In genomic region chr6:109297719-109298118, GRCh38 we compare ENCODE assay signal across 30 cellular contexts.
DNase-seq lines count a peak whose midpoint lies in the region; ATAC-seq, FAIRE-seq and TF ChIP-seq lines count a peak whose summit lies in the region.
"Had no signal": no experiment of that assay in that cellular context is flagged by ENCODE, and none has a peak within 500 bp of the region (broad histone marks: within the 10 kb centered on the region; RNA-seq: fewer than 3 reads in every experiment).

No MANE protein-coding gene starts in this region.

- no peak overlapping the region; the same call in 1 of the 2 replicates for H3K23ac ChIP-seq in IMR-90 (ENCODE audit: low read depth, low read length)
- H3K23ac ChIP-seq in H1 (ENCODE audit: insufficient read length): no peak overlapping the region

- no peaks in the 10 kb centered on the region for H3K27me3 ChIP-seq in BLaER1
- peaks cover 32% of the 10 kb centered on the region for H3K27me3 ChIP-seq in IMR-90 (ENCODE audit: control insufficient read depth, insufficient read depth, low read length)
- 0 out of 7 replicates have a peak, but pooled peaks cover 0 to 3% (median 0%) of the 10 kb centered on the region in 4 experiments for H3K27me3 ChIP-seq in H1 (replicated peaks in 1 of 4; ENCODE audit: control insufficient read depth in 3 of 4, extremely low read depth in 1 of 4, insufficient read depth in 3 of 4, low read length in 3 of 4)
- H3K27me3 ChIP-seq in osteoblast (ENCODE audit: insufficient read depth, low read length): peaks cover 17% of the 10 kb centered on the region
- no peaks in the 10 kb centered on the region for H3K27me3 ChIP-seq in A673 (replicated peaks; ENCODE audit: insufficient read depth, low read depth, low read length, poor library complexity)
- H3K27me3 ChIP-seq in CD4-positive, alpha-beta memory T cell (ENCODE audit: insufficient read depth, low read length): no peaks in the 10 kb centered on the region
- H3K27me3 ChIP-seq: dorsolateral prefrontal cortex, testis had no signal

- no peak overlapping the region for H3K4ac ChIP-seq in IMR-90 (ENCODE audit: low read depth, low read length)
- H3K4ac ChIP-seq in H1 (replicated peaks; ENCODE audit: insufficient read length, low read depth, low read length): no peak overlapping the region

- no peaks in the 10 kb centered on the region for H3K79me1 ChIP-seq in IMR-90 (ENCODE audit: low read depth in 1 of 2, low read length in 2 of 2)
- no peaks in the 10 kb centered on the region for H3K79me1 ChIP-seq in H1 (ENCODE audit: low read depth, low read length)

- H2BK120ac ChIP-seq in IMR-90 (ENCODE audit: low read depth, low read length) (no peak overlapping the region), H1 (replicated peaks; ENCODE audit: low read depth, low read length) (no peak overlapping the region)

- TF ChIP-seq CTCF in IMR-90 (conservative IDR thresholded peaks at IDR 0.05; ENCODE audit: low read depth, low read length) (no peak), H1 (IDR thresholded peaks at IDR 0.05; ENCODE audit: control extremely low read depth in 1 of 3, insufficient read depth in 1 of 3, low read depth in 1 of 3, low read length in 3 of 3) (no peak), osteoblast (IDR thresholded peaks at IDR 0.05; ENCODE audit: extremely low read depth, low read depth, low read length) (no peak), A673 (conservative IDR thresholded peaks at IDR 0.05; ENCODE audit: low read depth, low read length) (no peak)

- POLR2A ChIA-PET in IMR-90 (lab: Charles Lee; ENCODE audit: unreplicated experiment): no interaction called here
- POLR2A ChIA-PET in H1 (lab: Charles Lee; ENCODE audit: partially characterized antibody): no interaction called here
- POLR2A ChIA-PET in A673 (lab: Charles Lee; ENCODE audit: low non-redundant PET): no interaction called here
- POLR2A ChIA-PET in CD4-positive, alpha-beta memory T cell (lab: Charles Lee; ENCODE audit: partially characterized antibody): no interaction called here

- H3K4me1 Mint-ChIP-seq in activated CD8-positive, alpha-beta memory T cell treated with anti-CD3 and anti-CD28 coated beads, Interleukin-2, amount 10 ng/mL, durations not matched to agents 7 days and 5 days: no peaks in the 10 kb centered on the region
- peaks cover 0 to 3% (median under 1%) of the 10 kb centered on the region in 4 donors for H3K4me1 Mint-ChIP-seq in CD4-positive, alpha-beta memory T cell
- H3K4me1 Mint-ChIP-seq in activated naive CD8-positive, alpha-beta T cell treated with anti-CD3 and anti-CD28 coated beads, Interleukin-2, amount 50 U/mL, for 24 hours: no peaks in the 10 kb centered on the region

- H2BK15ac ChIP-seq in IMR-90 (ENCODE audit: low read depth, low read length): no peak overlapping the region
- no peak overlapping the region for H2BK15ac ChIP-seq in H1 (ENCODE audit: low read length)

- no peak overlapping the region for H2BK5ac ChIP-seq in IMR-90 (ENCODE audit: low read depth, low read length, poor library complexity, severe bottlenecking)
- no peak overlapping the region for H2BK5ac ChIP-seq in H1 (ENCODE audit: low read depth, low read length)

- H3K79me2 ChIP-seq in H1 (ENCODE audit: control insufficient read depth in 1 of 2, insufficient read depth in 2 of 2, low read length in 2 of 2) (no peaks in the 10 kb centered on the region), osteoblast (ENCODE audit: insufficient read depth, low read length) (no peaks in the 10 kb centered on the region)

- no peak for TF ChIP-seq EP300 in H1 (IDR thresholded peaks at IDR 0.05; ENCODE audit: borderline replicate concordance in 1 of 2, low read depth in 2 of 2, low read length in 2 of 2)

- no peak for TF ChIP-seq POLR2A in IMR-90 (IDR thresholded peaks at IDR 0.05; ENCODE audit: low read depth, low read length)
- no peak for TF ChIP-seq POLR2A in H1 (IDR thresholded peaks at IDR 0.05; ENCODE audit: control extremely low read depth in 1 of 2, low read depth in 2 of 2, low read length in 2 of 2)

- H3K18ac ChIP-seq in IMR-90 (ENCODE audit: low read depth, low read length): no peak overlapping the region
- peak overlapping the region; percentile 24; the same call in 1 of the 2 replicates for H3K18ac ChIP-seq in H1 (ENCODE audit: extremely low read depth, low read length)

- H3K9ac ChIP-seq in BLaER1 (peak overlapping the region; percentile 46), IMR-90 (ENCODE audit: low read depth, low read length) (no peak overlapping the region), H1 (replicated peaks in 1 of 4; ENCODE audit: extremely low read depth in 1 of 4, low read depth in 3 of 4, low read length in 3 of 4) (no peak overlapping the region; a peak in 1 of 7 replicates)
- H3K9ac ChIP-seq: SK-N-SH had no signal

- TF ChIP-seq RAD21 in IMR-90 (IDR thresholded peaks at IDR 0.05; ENCODE audit: low read length) (no peak), H1 (IDR thresholded peaks at IDR 0.05 in 1 of 2, conservative IDR thresholded peaks at IDR 0.05 in 1 of 2; ENCODE audit: low read depth in 2 of 2, low read length in 2 of 2) (no peak)

- H3K14ac ChIP-seq in IMR-90 (replicated peaks; ENCODE audit: low read depth, low read length): peak overlapping the region; percentile 63
- no peak overlapping the region for H3K14ac ChIP-seq in H1 (ENCODE audit: insufficient read length)

- CTCF ChIA-PET in IMR-90 (lab: Yijun Ruan, JAX): no interaction called here
- CTCF ChIA-PET in H1 (lab: Charles Lee; ENCODE audit: partially characterized antibody): no interaction called here
- CTCF ChIA-PET in activated CD8-positive, alpha-beta memory T cell treated with anti-CD3 and anti-CD28 coated beads, Interleukin-2, amount 10 ng/mL, durations not matched to agents 7 days and 5 days (lab: Charles Lee): no interaction called here
- CTCF ChIA-PET in A673 (lab: Charles Lee): no interaction called here
- CTCF ChIA-PET in CD4-positive, alpha-beta memory T cell (lab: Charles Lee; ENCODE audit: partially characterized antibody): no interaction called here

- H3K9me3 ChIP-seq in BLaER1 (no peaks in the 10 kb centered on the region), IMR-90 (ENCODE audit: control insufficient read depth, insufficient read depth, low read length) (no peaks in the 10 kb centered on the region), H1 (ENCODE audit: insufficient read depth in 2 of 2, low read depth in 1 of 2, low read length in 1 of 2) (no peaks in the 10 kb centered on the region), osteoblast (ENCODE audit: low read depth, low read length) (no peaks in the 10 kb centered on the region), A673 (ENCODE audit: low read depth, low read length, poor library complexity, severe bottlenecking) (no peaks in the 10 kb centered on the region)
- H3K9me3 ChIP-seq in CD4-positive, alpha-beta memory T cell (ENCODE audit: control insufficient read depth in 1 of 2, low read length in 2 of 2): no peaks in the 10 kb centered on the region
- H3K9me3 ChIP-seq: SK-N-SH, testis had no signal

- no peaks in the 10 kb centered on the region for H3K23me2 ChIP-seq in H1 (ENCODE audit: low read depth, low read length)

- H3K27ac Mint-ChIP-seq in activated CD8-positive, alpha-beta memory T cell treated with anti-CD3 and anti-CD28 coated beads, Interleukin-2, amount 10 ng/mL, durations not matched to agents 7 days and 5 days: no peak overlapping the region
- no peak overlapping the region for H3K27ac Mint-ChIP-seq in CD4-positive, alpha-beta memory T cell
- H3K27ac Mint-ChIP-seq in activated naive CD8-positive, alpha-beta T cell treated with anti-CD3 and anti-CD28 coated beads, Interleukin-2, amount 50 U/mL, for 24 hours: no peak overlapping the region
- H3K27ac Mint-ChIP-seq: activated naive CD4-positive, alpha-beta T cell treated with anti-CD3 and anti-CD28 coated beads for 36 hours; activated T-cell treated with anti-CD3 and anti-CD28 coated beads, Interleukin-2, amount 50 U/mL, for 72 hours; CD14-positive monocyte; stimulated activated naive B cell treated with anti-CD40 and anti-IgM and Interleukin-4, amounts not matched to agents 10 μg/mL and 1 μg/mL and 100 μg/mL, for 72 hours had no signal

- H3K9me3 Mint-ChIP-seq in activated CD8-positive, alpha-beta memory T cell treated with anti-CD3 and anti-CD28 coated beads, Interleukin-2, amount 10 ng/mL, durations not matched to agents 7 days and 5 days (ENCODE audit: low read depth): no peaks in the 10 kb centered on the region
- no peaks in the 10 kb centered on the region for H3K9me3 Mint-ChIP-seq in CD4-positive, alpha-beta memory T cell
- no peaks in the 10 kb centered on the region for H3K9me3 Mint-ChIP-seq in activated naive CD8-positive, alpha-beta T cell treated with anti-CD3 and anti-CD28 coated beads, Interleukin-2, amount 50 U/mL, for 24 hours
- H3K9me3 Mint-ChIP-seq: activated naive CD4-positive, alpha-beta T cell treated with anti-CD3 and anti-CD28 coated beads for 36 hours; activated T-cell treated with anti-CD3 and anti-CD28 coated beads, Interleukin-2, amount 50 U/mL, for 72 hours; CD14-positive monocyte; stimulated activated naive B cell treated with anti-CD40 and anti-IgM and Interleukin-4, amounts not matched to agents 10 μg/mL and 1 μg/mL and 100 μg/mL, for 72 hours had no signal

- in situ Hi-C loops in IMR-90 (cut with MboI; ENCODE audit: low sequenced_read_pairs): no loop called here

- BruUV-seq in IMR-90 (replicated peaks; lab: Mats Ljungman, UMichigan) (no TSS peak), A673 (replicated peaks; lab: Mats Ljungman, UMichigan) (no TSS peak)

- no peak overlapping the region for H3K4me3 ChIP-seq in BLaER1
- H3K4me3 ChIP-seq in IMR-90 (ENCODE audit: insufficient read depth, low read depth, low read length): no peak overlapping the region
- H3K4me3 ChIP-seq in H1 (ENCODE audit: extremely low read depth in 1 of 4, insufficient read depth in 2 of 4, low read depth in 3 of 4, low read length in 4 of 4): no peak overlapping the region
- H3K4me3 ChIP-seq in osteoblast (ENCODE audit: insufficient read depth, low read length): no peak overlapping the region
- H3K4me3 ChIP-seq in A673 (ENCODE audit: low read depth, low read length, poor library complexity, severe bottlenecking): no peak overlapping the region
- H3K4me3 ChIP-seq in CD4-positive, alpha-beta memory T cell (ENCODE audit: low read length in 2 of 2): no peak overlapping the region
- H3K4me3 ChIP-seq: dorsolateral prefrontal cortex, lung, testis had no signal

- H2BK12ac ChIP-seq in H1 (ENCODE audit: low read depth, low read length): no peak overlapping the region

- H3K27ac ChIP-seq in BLaER1 (peak overlapping the region; percentile 74), IMR-90 (ENCODE audit: insufficient read depth, low read length) (no peak overlapping the region), H1 (ENCODE audit: low read depth, low read length) (no peak overlapping the region), osteoblast (ENCODE audit: low read depth, low read length) (no peak overlapping the region), A673 (ENCODE audit: low read depth, low read length, poor library complexity, severe bottlenecking) (no peak overlapping the region)
- no peak overlapping the region for H3K27ac ChIP-seq in CD4-positive, alpha-beta memory T cell (ENCODE audit: low read depth, low read length)
- H3K27ac ChIP-seq: testis had no signal

- H2AK5ac ChIP-seq in IMR-90 (ENCODE audit: low read depth, low read length): no peak overlapping the region
- H2AK5ac ChIP-seq in H1 (ENCODE audit: low read depth, low read length): no peak overlapping the region; the same call in 1 of the 2 replicates

- FAIRE-seq in H1 (lab: Jason Lieb, UNC): no peak
- FAIRE-seq: endothelial cell of umbilical vein had no signal

- H4K20me1 ChIP-seq in BLaER1 (no peaks in the 10 kb centered on the region), IMR-90 (ENCODE audit: insufficient read depth, low read length) (no peaks in the 10 kb centered on the region), H1 (replicated peaks in 1 of 2; ENCODE audit: control insufficient read depth in 1 of 2, insufficient read depth in 2 of 2, low read length in 2 of 2) (no peaks in the 10 kb centered on the region), osteoblast (ENCODE audit: insufficient read depth, low read length) (no peaks in the 10 kb centered on the region)

- WGBS in IMR-90 (ENCODE audit: extremely low coverage in 2 of 2, insufficient read length in 1 of 2), 2 experiments: no CpG with 5 or more reads among the region's 5 CpGs
- 78% methylated on average over 5 of the region's 5 CpGs; no CpG with 5 or more reads in 1 of the 2 experiments for WGBS in H1 (ENCODE audit: extremely low coverage in 1 of 2, insufficient coverage in 1 of 2, insufficient read length in 1 of 2, insufficient replicate concordance in 2 of 2, low coverage in 1 of 2, low lambda C conversion rate in 2 of 2, missing lambda C conversion rate in 1 of 2), 2 experiments

- peaks cover 9% of the 10 kb centered on the region for H3K27me3 Mint-ChIP-seq in activated CD8-positive, alpha-beta memory T cell treated with anti-CD3 and anti-CD28 coated beads, Interleukin-2, amount 10 ng/mL, durations not matched to agents 7 days and 5 days
- peaks cover 2 to 6% of the 10 kb centered on the region in 2 donors for H3K27me3 Mint-ChIP-seq in CD4-positive, alpha-beta memory T cell
- H3K27me3 Mint-ChIP-seq in activated naive CD8-positive, alpha-beta T cell treated with anti-CD3 and anti-CD28 coated beads, Interleukin-2, amount 50 U/mL, for 24 hours: peaks cover 6% of the 10 kb centered on the region

- no peak overlapping the region for H3K4me3 Mint-ChIP-seq in activated CD8-positive, alpha-beta memory T cell treated with anti-CD3 and anti-CD28 coated beads, Interleukin-2, amount 10 ng/mL, durations not matched to agents 7 days and 5 days
- H3K4me3 Mint-ChIP-seq in CD4-positive, alpha-beta memory T cell: no peak overlapping the region
- H3K4me3 Mint-ChIP-seq in activated naive CD8-positive, alpha-beta T cell treated with anti-CD3 and anti-CD28 coated beads, Interleukin-2, amount 50 U/mL, for 24 hours: no peak overlapping the region
- H3K4me3 Mint-ChIP-seq: activated naive CD4-positive, alpha-beta T cell treated with anti-CD3 and anti-CD28 coated beads for 36 hours; activated T-cell treated with anti-CD3 and anti-CD28 coated beads, Interleukin-2, amount 50 U/mL, for 72 hours; stimulated activated naive B cell treated with anti-CD40 and anti-IgM and Interleukin-4, amounts not matched to agents 10 μg/mL and 1 μg/mL and 100 μg/mL, for 72 hours had no signal

- no peak overlapping the region for H3K56ac ChIP-seq in IMR-90 (ENCODE audit: extremely low read depth, insufficient read depth, low read length)
- no peak overlapping the region for H3K56ac ChIP-seq in H1 (replicated peaks; ENCODE audit: insufficient read length, low read depth, low read length)

- H2AK9ac ChIP-seq in IMR-90 (replicated peaks; ENCODE audit: low read depth, low read length, poor library complexity): no peak overlapping the region

- H4K91ac ChIP-seq in IMR-90 (ENCODE audit: insufficient read depth, low read depth, low read length): no peak overlapping the region
- no peak overlapping the region for H4K91ac ChIP-seq in H1 (replicated peaks; ENCODE audit: insufficient read length, low read length)

- H4K8ac ChIP-seq in IMR-90 (ENCODE audit: low read depth in 2 of 2, low read length in 2 of 2): no peak overlapping the region
- no peak overlapping the region for H4K8ac ChIP-seq in H1 (ENCODE audit: extremely low read depth, insufficient read depth, low read length)

- H2BK20ac ChIP-seq in IMR-90 (ENCODE audit: low read depth, low read length) (no peak overlapping the region), H1 (ENCODE audit: low read length) (no peak overlapping the region)

- intact Hi-C loops in IMR-90 (cut with micrococcal nuclease) (no loop called here), A673 (cut with micrococcal nuclease; ENCODE audit: unreplicated experiment) (no loop called here)
- intact Hi-C loops in CD4-positive, alpha-beta memory T cell (cut with micrococcal nuclease): no loop called here

- peak overlapping the region; percentile 82 for H3K4me2 ChIP-seq in BLaER1
- no peak overlapping the region for H3K4me2 ChIP-seq in IMR-90 (ENCODE audit: low read depth, low read length)
- H3K4me2 ChIP-seq in H1 (ENCODE audit: insufficient read depth in 1 of 2, low read depth in 2 of 2, low read length in 2 of 2): no peak overlapping the region
- no peak overlapping the region for H3K4me2 ChIP-seq in osteoblast (ENCODE audit: insufficient read depth, low read length)
- H3K4me2 ChIP-seq: SK-N-SH had no signal

- H3K36me3 ChIP-seq in BLaER1 (no peaks in the 10 kb centered on the region), IMR-90 (ENCODE audit: control insufficient read depth, insufficient read depth, low read length) (no peaks in the 10 kb centered on the region), H1 (ENCODE audit: control insufficient read depth in 2 of 4, insufficient read depth in 4 of 4, low read length in 3 of 4) (no peaks in the 10 kb centered on the region), osteoblast (ENCODE audit: insufficient read depth, low read length) (no peaks in the 10 kb centered on the region), A673 (ENCODE audit: insufficient read depth, low read length, poor library complexity, severe bottlenecking) (no peaks in the 10 kb centered on the region)
- no peaks in the 10 kb centered on the region for H3K36me3 ChIP-seq in CD4-positive, alpha-beta memory T cell (ENCODE audit: insufficient read depth, low read length)

- no peaks in the 10 kb centered on the region for H3K36me3 Mint-ChIP-seq in activated CD8-positive, alpha-beta memory T cell treated with anti-CD3 and anti-CD28 coated beads, Interleukin-2, amount 10 ng/mL, durations not matched to agents 7 days and 5 days
- no peaks in the 10 kb centered on the region for H3K36me3 Mint-ChIP-seq in CD4-positive, alpha-beta memory T cell
- H3K36me3 Mint-ChIP-seq in activated naive CD8-positive, alpha-beta T cell treated with anti-CD3 and anti-CD28 coated beads, Interleukin-2, amount 50 U/mL, for 24 hours (ENCODE audit: low read depth): no peaks in the 10 kb centered on the region
- H3K36me3 Mint-ChIP-seq: CD14-positive monocyte; stimulated activated naive B cell treated with anti-CD40 and anti-IgM and Interleukin-4, amounts not matched to agents 10 μg/mL and 1 μg/mL and 100 μg/mL, for 72 hours had no signal

- dilution Hi-C loops in IMR-90 (cut with HindIII; ENCODE audit: low sequenced_read_pairs, unreplicated experiment): no loop called here

- H3K4me1 ChIP-seq in BLaER1 (peaks cover 94% of the 10 kb centered on the region), IMR-90 (ENCODE audit: control insufficient read depth, insufficient read depth, low read length) (no peaks in the 10 kb centered on the region), H1 (replicated peaks in 1 of 4; ENCODE audit: control insufficient read depth in 3 of 4, insufficient read depth in 4 of 4, low read length in 3 of 4) (peaks cover 0 to 9% (median 4%) of the 10 kb centered on the region in 4 experiments; a peak in 4 of 7 replicates), osteoblast (ENCODE audit: insufficient read depth, low read length) (no peaks in the 10 kb centered on the region), A673 (ENCODE audit: insufficient read depth, low read length, poor library complexity, severe bottlenecking) (no peaks in the 10 kb centered on the region)
- no peaks in the 10 kb centered on the region for H3K4me1 ChIP-seq in CD4-positive, alpha-beta memory T cell (ENCODE audit: insufficient read depth, low read length)

- DNase-seq in IMR-90: no peak
- no peak for DNase-seq in H1 (ENCODE audit: low read depth in 1 of 2, low spot score in 2 of 2)
- no peak for DNase-seq in osteoblast (ENCODE audit: insufficient read length, low spot score, missing footprints)
- no peak for DNase-seq in activated CD8-positive, alpha-beta memory T cell treated with anti-CD3 and anti-CD28 coated beads, Interleukin-2, amount 10 ng/mL, durations not matched to agents 7 days and 5 days
- no peak for DNase-seq in A673 (ENCODE audit: low spot score)
- no peak for DNase-seq in CD4-positive, alpha-beta memory T cell
- no peak for DNase-seq in activated naive CD8-positive, alpha-beta T cell treated with anti-CD3 and anti-CD28 coated beads, Interleukin-2, amount 50 U/mL, for 24 hours
- DNase-seq: activated CD4-positive, alpha-beta T cell treated with anti-CD3 and anti-CD28 coated beads for 48 hours; activated naive CD4-positive, alpha-beta T cell treated with anti-CD3 and anti-CD28 coated beads for 36 hours; activated T-cell treated with anti-CD3 and anti-CD28 coated beads, Interleukin-2, amount 50 U/mL, for 72 hours; amniotic stem cell; dorsolateral prefrontal cortex; glutamatergic neuron; KG1; kidney glomerular epithelial cell; NCI-H1436 treated with DMSO at 0.1 percent for 48 hours; NCI-H2171 treated with DMSO at 0.1 percent for 48 hours; NCI-H526 treated with DMSO at 0.1 percent for 48 hours; nucleus accumbens; retina; RPMI8226; SK-N-SH; stimulated activated CD4-positive, alpha-beta T cell treated with anti-CD3 and anti-CD28 coated beads, Interleukin-4, amount 100 ng/mL, for 1 hour; stimulated activated naive B cell treated with anti-CD40 and anti-IgM and Interleukin-4, amounts not matched to agents 10 μg/mL and 1 μg/mL and 100 μg/mL, for 72 hours; T-helper 2 cell; testis had no signal

- H4K5ac ChIP-seq in IMR-90 (ENCODE audit: low read depth, low read length): no peak overlapping the region
- no peak overlapping the region for H4K5ac ChIP-seq in H1 (ENCODE audit: insufficient read length, low read depth, low read length)

- no peak for ATAC-seq in IMR-90 (ENCODE audit: low read depth)
- no peak for ATAC-seq in activated CD8-positive, alpha-beta memory T cell treated with anti-CD3 and anti-CD28 coated beads, Interleukin-2, amount 10 ng/mL, durations not matched to agents 7 days and 5 days
- no peak for ATAC-seq in activated naive CD8-positive, alpha-beta T cell treated with anti-CD3 and anti-CD28 coated beads, Interleukin-2, amount 50 U/mL, for 24 hours
- ATAC-seq: activated T-cell treated with anti-CD3 and anti-CD28 coated beads, Interleukin-2, amount 50 U/mL, for 72 hours; stimulated activated naive B cell treated with anti-CD40 and anti-IgM and Interleukin-4, amounts not matched to agents 10 μg/mL and 1 μg/mL and 100 μg/mL, for 72 hours had no signal

- H2AFZ ChIP-seq in IMR-90 (replicated peaks; ENCODE audit: low read length, poor library complexity) (no peak overlapping the region), H1 (ENCODE audit: low read length) (peak overlapping the region; percentile 94), osteoblast (ENCODE audit: low read length) (peak overlapping the region; percentile 63)

- no peaks in the 10 kb centered on the region for H3K9me1 ChIP-seq in IMR-90 (ENCODE audit: insufficient read depth, low read length)
